In genomic region chr5:122077451-122078115, GRCh38 we compare ENCODE assay signal across 8 cellular contexts. TPM values are rescaled to one million over a fixed set of nuclear protein-coding genes. Genes with fewer than 3 reads are reported as not detected.
DNase-seq lines count a peak whose midpoint lies in the region; ATAC-seq, FAIRE-seq and TF ChIP-seq lines count a peak whose summit lies in the region.

No MANE protein-coding gene starts in this region.

- peak overlapping the region; percentile 42 to 58 (median 50) for H3K9ac ChIP-seq in H1 (replicated peaks in 1 of 4; ENCODE audit: extremely low read depth in 1 of 4, low read depth in 3 of 4, low read length in 3 of 4)
- H3K9ac ChIP-seq in muscle layer of colon (ENCODE audit: low read length), result peak overlapping the region; percentile 23

- H3K4me2 ChIP-seq in GM23338, result peak overlapping the region; percentile 96
- peak overlapping the region; percentile 89 to 100 for H3K4me2 ChIP-seq in H1 (ENCODE audit: insufficient read depth in 1 of 2, low read depth in 2 of 2, low read length in 2 of 2)

- H2AK5ac ChIP-seq in H1 (ENCODE audit: low read depth, low read length), result no peak overlapping the region

- POLR2A ChIA-PET in H1 (lab: Charles Lee; ENCODE audit: partially characterized antibody), result interaction anchor here (0.5 to 1.9 kb wide), 6 partner anchors 8 to 1255 kb away, joined by 3 to 6 read pairs (median 3); partner anchors contain the start of gene SRFBP1

- H2BK15ac ChIP-seq in H1 (ENCODE audit: low read length), result no peak overlapping the region

- H3K36me3 ChIP-seq in GM23338 (ENCODE audit: insufficient read depth) (no peaks in the 10 kb centered on the region), H1 (ENCODE audit: control insufficient read depth in 2 of 4, insufficient read depth in 4 of 4, low read length in 3 of 4) (no peaks in the 10 kb centered on the region), muscle layer of colon (ENCODE audit: insufficient read depth, low read length) (no peaks in the 10 kb centered on the region), aorta (ENCODE audit: control insufficient read depth in 1 of 2, insufficient read depth in 2 of 2, low read length in 1 of 2) (no peaks in the 10 kb centered on the region)

- intact Hi-C loops in aorta (cut with DNase I), result loop anchor here (5.0 kb wide), 3 partner anchors 75 to 115 kb away; partner anchors contain the start of gene SRFBP1 (in 1 of the 2)

- TF ChIP-seq RAD21 in H1 (IDR thresholded peaks at IDR 0.05 in 1 of 2, conservative IDR thresholded peaks at IDR 0.05 in 1 of 2; ENCODE audit: low read depth in 2 of 2, low read length in 2 of 2), result no peak

- no peaks in the 10 kb centered on the region for H3K36me3 Mint-ChIP-seq in GM23338 (ENCODE audit: low read depth)

- H3K27ac ChIP-seq in GM23338 (ENCODE audit: low read depth) (no peak overlapping the region), H1 (ENCODE audit: low read depth, low read length) (no peak overlapping the region), muscle layer of colon (ENCODE audit: low read depth, low read length) (peak overlapping the region; percentile 66), aorta (ENCODE audit: low read depth in 1 of 2, low read length in 2 of 2) (peak overlapping the region; percentile 72 to 96)

- H3K27me3 Mint-ChIP-seq in GM23338 (ENCODE audit: insufficient read depth, low read depth, poor library complexity), result peaks cover 30% of the 10 kb centered on the region

- peaks cover 27% of the 10 kb centered on the region for H3K4me1 Mint-ChIP-seq in GM23338

- no peaks in the 10 kb centered on the region for H3K9me3 ChIP-seq in H1 (ENCODE audit: insufficient read depth in 2 of 2, low read depth in 1 of 2, low read length in 1 of 2)
- H3K9me3 ChIP-seq in muscle layer of colon (ENCODE audit: low read length), result no peaks in the 10 kb centered on the region
- H3K9me3 ChIP-seq in aorta (ENCODE audit: control insufficient read depth, low read length), result no peaks in the 10 kb centered on the region

- 2% methylated on average over 58 of the region's 73 CpGs; no CpG with 5 or more reads in 1 of the 2 experiments for WGBS in H1 (ENCODE audit: extremely low coverage in 1 of 2, insufficient coverage in 1 of 2, insufficient read length in 1 of 2, insufficient replicate concordance in 2 of 2, low coverage in 1 of 2, low lambda C conversion rate in 2 of 2, missing lambda C conversion rate in 1 of 2), 2 experiments
- WGBS in aorta, 2 donors, result 0% methylated on average over 57 to 73 of the region's 73 CpGs

- peak overlapping the region; percentile 93 for H2BK12ac ChIP-seq in H1 (ENCODE audit: low read depth, low read length)

- peak overlapping the region; percentile 62 for H3K18ac ChIP-seq in H1 (ENCODE audit: extremely low read depth, low read length)

- H3K79me1 ChIP-seq in H1 (ENCODE audit: low read depth, low read length), result no peaks in the 10 kb centered on the region

- peak overlapping the region; percentile 63; the same call in 1 of the 2 replicates for H2BK5ac ChIP-seq in H1 (ENCODE audit: low read depth, low read length)

- no peak overlapping the region for H3K23ac ChIP-seq in H1 (ENCODE audit: insufficient read length)

- H3K4me3 Mint-ChIP-seq in GM23338, result peak overlapping the region; percentile 78

- H4K20me1 ChIP-seq in GM23338 (replicated peaks; ENCODE audit: insufficient read depth) (no peaks in the 10 kb centered on the region), H1 (replicated peaks in 1 of 2; ENCODE audit: control insufficient read depth in 1 of 2, insufficient read depth in 2 of 2, low read length in 2 of 2) (no peaks in the 10 kb centered on the region)

- H4K91ac ChIP-seq in H1 (replicated peaks; ENCODE audit: insufficient read length, low read length), result no peak overlapping the region

- H4K8ac ChIP-seq in H1 (ENCODE audit: extremely low read depth, insufficient read depth, low read length), result peak overlapping the region; percentile 95

- H2AFZ ChIP-seq in GM23338 (peak overlapping the region; percentile 99), H1 (ENCODE audit: low read length) (peak overlapping the region; percentile 97)

- H3K27me3 ChIP-seq in GM23338 (ENCODE audit: insufficient read depth), result peaks cover 40% of the 10 kb centered on the region
- peaks cover 2 to 29% (median 22%) of the 10 kb centered on the region in 4 experiments for H3K27me3 ChIP-seq in H1 (replicated peaks in 1 of 4; ENCODE audit: control insufficient read depth in 3 of 4, extremely low read depth in 1 of 4, insufficient read depth in 3 of 4, low read length in 3 of 4)
- H3K27me3 ChIP-seq in muscle layer of colon (ENCODE audit: control insufficient read depth in 1 of 2, insufficient read depth in 2 of 2, low read length in 2 of 2), result no peaks in the 10 kb centered on the region
- no peaks in the 10 kb centered on the region for H3K27me3 ChIP-seq in aorta (ENCODE audit: control insufficient read depth in 1 of 2, insufficient read depth in 2 of 2, low read length in 1 of 2)

- H3K4ac ChIP-seq in H1 (replicated peaks; ENCODE audit: insufficient read length, low read depth, low read length), result no peak overlapping the region

- in situ Hi-C loops in G401 (cut with HindIII; ENCODE audit: low sequenced_read_pairs), result no loop called here

- ATAC-seq in GM23338 (peak; percentile 79), aorta (ENCODE audit: low FRiP score) (peak; percentile 60), HG03378 (IDR thresholded peaks at IDR 0.05; ENCODE audit: unreplicated experiment) (no peak)

- H3K9me3 Mint-ChIP-seq in GM23338, result no peaks in the 10 kb centered on the region

- H3F3A ChIP-seq in GM23338 (replicated peaks; ENCODE audit: low read depth), result no peaks in the 10 kb centered on the region

- H3K9me2 ChIP-seq in GM23338 (ENCODE audit: insufficient read depth), result no peaks in the 10 kb centered on the region

- H4K5ac ChIP-seq in H1 (ENCODE audit: insufficient read length, low read depth, low read length), result no peak overlapping the region

- H3K4me1 ChIP-seq in GM23338 (ENCODE audit: insufficient read depth) (peaks cover 14% of the 10 kb centered on the region), H1 (replicated peaks in 1 of 4; ENCODE audit: control insufficient read depth in 3 of 4, insufficient read depth in 4 of 4, low read length in 3 of 4) (peaks cover 0 to 9% (median 3%) of the 10 kb centered on the region in 4 experiments; a peak in 5 of 7 replicates), muscle layer of colon (ENCODE audit: insufficient read depth, low read length) (peaks cover 4% of the 10 kb centered on the region), aorta (ENCODE audit: control insufficient read depth in 1 of 2, insufficient read depth in 2 of 2, low read length in 2 of 2) (peaks cover 3% of the 10 kb centered on the region in 2 donors)

- H3K4me3 ChIP-seq in GM23338 (peak overlapping the region; percentile 74), H1 (ENCODE audit: extremely low read depth in 1 of 4, insufficient read depth in 2 of 4, low read depth in 3 of 4, low read length in 4 of 4) (peak overlapping the region; percentile 43 to 79 (median 65)), muscle layer of colon (ENCODE audit: low read depth in 1 of 2, low read length in 2 of 2) (peak overlapping the region; percentile 73 to 83), aorta (ENCODE audit: low read length in 2 of 2) (peak overlapping the region; percentile 78 to 84)

- no peak; a peak in 1 of 3 replicates for TF ChIP-seq POLR2A in H1 (IDR thresholded peaks at IDR 0.05; ENCODE audit: control extremely low read depth in 1 of 2, low read depth in 2 of 2, low read length in 2 of 2)

- TF ChIP-seq CTCF in GM23338 (conservative IDR thresholded peaks at IDR 0.05; ENCODE audit: low read depth in 2 of 2), result no peak
- TF ChIP-seq CTCF in H1 (IDR thresholded peaks at IDR 0.05; ENCODE audit: control extremely low read depth in 1 of 3, insufficient read depth in 1 of 3, low read depth in 1 of 3, low read length in 3 of 3), result no peak

- DNase-seq in G401 (ENCODE audit: low spot score) (peak; percentile 18), GM23338 (ENCODE audit: low spot score) (peak; percentile 70), SHP77 treated with DMSO at 0.1 percent for 48 hours (lab: John Stamatoyannopoulos, UW) (peak; percentile 22), H1 (ENCODE audit: low read depth in 1 of 2, low spot score in 2 of 2) (peak in 1 of 2 experiments; percentile 82), aorta (peak; percentile 58 to 83), HT-29 (ENCODE audit: low spot score) (no peak)

- no peak for FAIRE-seq in H1 (lab: Jason Lieb, UNC)

- H3K14ac ChIP-seq in H1 (ENCODE audit: insufficient read length), result no peak overlapping the region

- no peak for TF ChIP-seq EP300 in H1 (IDR thresholded peaks at IDR 0.05; ENCODE audit: borderline replicate concordance in 1 of 2, low read depth in 2 of 2, low read length in 2 of 2)

- no peak overlapping the region for H2BK120ac ChIP-seq in H1 (replicated peaks; ENCODE audit: low read depth, low read length)

- H3K79me2 ChIP-seq in GM23338 (replicated peaks; ENCODE audit: insufficient read depth), result no peaks in the 10 kb centered on the region
- H3K79me2 ChIP-seq in H1 (ENCODE audit: control insufficient read depth in 1 of 2, insufficient read depth in 2 of 2, low read length in 2 of 2), result no peaks in the 10 kb centered on the region

- H3K27ac Mint-ChIP-seq in GM23338, result no peak overlapping the region

- H3K56ac ChIP-seq in H1 (replicated peaks; ENCODE audit: insufficient read length, low read depth, low read length), result peak overlapping the region; percentile 1

- no peak overlapping the region for H2BK20ac ChIP-seq in H1 (ENCODE audit: low read length)

- CTCF ChIA-PET in H1 (lab: Charles Lee; ENCODE audit: partially characterized antibody), result interaction anchor here (0.6 to 3.0 kb wide), 12 partner anchors 10 to 1570 kb away, joined by 3 to 9 read pairs (median 4); no protein-coding TSS in a partner anchor

- H3K23me2 ChIP-seq in H1 (ENCODE audit: low read depth, low read length), result peaks cover 17% of the 10 kb centered on the region

RNA-seq across cellular contexts. Expression of gene LOX, which starts 0.5 kb away (rescaled TPM):
- total RNA-seq in G401 (2014; rRNA removed; shearing (Covaris generic)), result not detected in 2 replicates
- 1.2 and 1.8 TPM in 2 replicates for total RNA-seq in GM23338 (2014; rRNA removed; shearing (Covaris generic))
- 1.1 and 1.5 TPM in 2 replicates for polyA plus RNA-seq in GM23338 (2016; fragmentation: Nextera tagmentation; extraction: Ambion mirVana)
- total RNA-seq in H1 (2021; fragmentation: NEBNext Ultra II Directional; extraction: Animal tissue kit (Norgen Biotek cat#: 25700)), result 1.9 and 2.2 TPM in 2 replicates
- 1.1 and 1.5 TPM in 2 replicates for polyA plus RNA-seq in H1 (2011; rRNA removed)
- 0.88 TPM for polyA plus RNA-seq in H1 (2011; cell fraction: cytosol; rRNA removed)
- polyA plus RNA-seq in H1 (2011; cell fraction: nucleus; rRNA removed), result 1.7 TPM
- 1.1 to 1.5 TPM (median 1.4 TPM) in 4 replicates for polyA plus RNA-seq in H1 (2012, experiment 1 of 2)
- polyA plus RNA-seq in H1 (2012, experiment 2 of 2), result 0.38 TPM
- polyA plus RNA-seq in H1 (2013, experiment 1 of 2), result 1.8 TPM
- polyA plus RNA-seq in H1 (2013, experiment 2 of 2), result 1.7 TPM
- polyA minus RNA-seq in H1 (2011; rRNA and poly(A)+ RNA removed), result 2.5 and 2.9 TPM in 2 replicates
- polyA minus RNA-seq in H1 (2011; cell fraction: cytosol; rRNA and poly(A)+ RNA removed), result 3.0 TPM
- polyA minus RNA-seq in H1 (2011; cell fraction: nucleus; rRNA and poly(A)+ RNA removed), result 2.4 TPM
- total RNA-seq in aorta, result 100 to 1,000 TPM in 1 of 2 donors, 10 to 100 TPM in 1; 40.9 to 125 TPM
- 1 to 10 TPM; 6.6 to 8.6 TPM for polyA plus RNA-seq in aorta
- not detected in 2 replicates for total RNA-seq in HT-29 (2014; rRNA removed; shearing (Covaris generic))

RNA-seq across cellular contexts. Expression of gene ZNF474, which starts 51.8 kb away (rescaled TPM):
- total RNA-seq in G401 (2014; rRNA removed; shearing (Covaris generic)), result 0.71 TPM in 1 of 2 replicates, not detected in the other
- total RNA-seq in GM23338 (2014; rRNA removed; shearing (Covaris generic)), result 0.59 TPM in 1 of 2 replicates, not detected in the other
- polyA plus RNA-seq in GM23338 (2016; fragmentation: Nextera tagmentation; extraction: Ambion mirVana) (not detected in 2 replicates), H1 (2011; rRNA removed) (not detected in 2 replicates), aorta (under 1 TPM in 1 of 2 donors, not detected in 1; 0.08 TPM)
- not detected in 2 replicates for total RNA-seq in H1 (2021; fragmentation: NEBNext Ultra II Directional; extraction: Animal tissue kit (Norgen Biotek cat#: 25700))
- 0.04 TPM for polyA plus RNA-seq in H1 (2011; cell fraction: cytosol; rRNA removed)
- 0.07 TPM for polyA plus RNA-seq in H1 (2011; cell fraction: nucleus; rRNA removed)
- polyA plus RNA-seq in H1 (2012, experiment 1 of 2), result 0.09 TPM in 1 of 4 replicates, not detected in the others
- polyA plus RNA-seq in H1 (2012, experiment 2 of 2), result not detected
- polyA plus RNA-seq in H1 (2013, experiment 1 of 2), result 0.04 TPM
- 0.06 TPM for polyA plus RNA-seq in H1 (2013, experiment 2 of 2)
- polyA minus RNA-seq in H1 (2011; rRNA and poly(A)+ RNA removed), result 0.09 TPM in 1 of 2 replicates, not detected in the other
- not detected for polyA minus RNA-seq in H1 (2011; cell fraction: cytosol; rRNA and poly(A)+ RNA removed)
- 0.40 TPM for polyA minus RNA-seq in H1 (2011; cell fraction: nucleus; rRNA and poly(A)+ RNA removed)
- under 1 TPM; 0.52 to 0.75 TPM for total RNA-seq in aorta
- 0.08 and 0.29 TPM in 2 replicates for total RNA-seq in HT-29 (2014; rRNA removed; shearing (Covaris generic))

Comparison
In these comparisons a context has a peak if more than half of its experiments do, and no peak if none do; other contexts are left out.
1. H3K27ac ChIP-seq: peak in muscle layer of colon (single experiment) and aorta (2 of 2); none in GM23338 (single experiment) and H1 (single experiment).
2. RNA of gene LOX, which starts 0.5 kb away (total RNA-seq): 40.9 to 125 TPM in aorta; 1.9 to 2.2 TPM in H1, 1.2 to 1.8 TPM in GM23338, not detected in G401 and not detected in HT-29; every median in the first group is over 10 times any median in the second.
3. Peak in every context shown above with its lines, with median percentiles within 50 percentile points of each other: H3K4me3 ChIP-seq.